In genomic region chr20:18793625-18794427, GRCh38 we compare ENCODE assay signal across 8 cellular contexts. TPM values are rescaled to one million over a fixed set of nuclear protein-coding genes. Genes with fewer than 3 reads are reported as not detected.
DNase-seq lines count a peak whose midpoint lies in the region; ATAC-seq and TF ChIP-seq lines count a peak whose summit lies in the region.

No MANE protein-coding gene starts in this region.

- H3K4me3 Mint-ChIP-seq in H9 = peak overlapping the region; percentile 86 to 89

- H4K20me1 ChIP-seq in H9 (ENCODE audit: control insufficient read depth, insufficient read depth, insufficient read length) = no peaks in the 10 kb centered on the region

- no peak overlapping the region for H2BK5ac ChIP-seq in H9 (ENCODE audit: insufficient read length, low read length)

- H3K4me3 ChIP-seq in gastroesophageal sphincter = peak overlapping the region; percentile 62 to 64
- H3K4me3 ChIP-seq in neutrophil (ENCODE audit: low read depth in 1 of 2, low read length in 1 of 2) = peak overlapping the region; percentile 69 to 77

- no peaks in the 10 kb centered on the region for H3K79me2 ChIP-seq in H9 (ENCODE audit: insufficient read depth, low read length)

- H3K23me2 ChIP-seq in H9 (ENCODE audit: insufficient read length, low read depth, low read length, poor library complexity, severe bottlenecking) = no peaks in the 10 kb centered on the region

- H3K27ac ChIP-seq in H9 (ENCODE audit: insufficient read length, low read depth, low read length) = no peak overlapping the region
- peak overlapping the region; percentile 69 to 90 (median 88) for H3K27ac ChIP-seq in gastroesophageal sphincter
- peak overlapping the region; percentile 86 for H3K27ac ChIP-seq in neutrophil

- no peak for TF ChIP-seq EP300 in gastroesophageal sphincter (IDR thresholded peaks at IDR 0.05)

- peaks cover 4 to 5% of the 10 kb centered on the region in 2 experiments; a peak in 3 of 4 replicates for H3K4me1 Mint-ChIP-seq in H9

- no peak overlapping the region for H2BK120ac ChIP-seq in H9 (ENCODE audit: low read depth, low read length, poor library complexity, severe bottlenecking)

- no peak overlapping the region for H2BK15ac ChIP-seq in H9 (ENCODE audit: low read depth, low read length)

- H3T11ph ChIP-seq in H9 (ENCODE audit: low read length) = no peak overlapping the region

- peak; percentile 97 for ATAC-seq in gastroesophageal sphincter

- H3K14ac ChIP-seq in H9 (ENCODE audit: insufficient read depth, low read length) = no peak overlapping the region

- no peak overlapping the region for H4K5ac ChIP-seq in H9 (ENCODE audit: insufficient read length, low read depth, low read length)

- H3K27me3 ChIP-seq in H9 (ENCODE audit: insufficient read depth, low read length) (no peaks in the 10 kb centered on the region), gastroesophageal sphincter (peaks cover 4% of the 10 kb centered on the region), neutrophil (peaks cover 45% of the 10 kb centered on the region)

- WGBS in H9 (ENCODE audit: extremely low coverage, insufficient read length, low lambda C conversion rate) = no CpG with 5 or more reads among the region's 29 CpGs
- WGBS in gastroesophageal sphincter (ENCODE audit: low coverage in 1 of 2), 2 donors = 12 to 14% methylated on average over 13 to 18 of the region's 29 CpGs

- no peak overlapping the region for H3K4ac ChIP-seq in H9 (ENCODE audit: low read depth, low read length)

- peak overlapping the region; percentile 53 for H3K4me2 ChIP-seq in H9 (ENCODE audit: insufficient read depth, insufficient read length, low read length)

- H3K18ac ChIP-seq in H9 (ENCODE audit: insufficient read length, low read depth, low read length) = no peak overlapping the region

- H3K36me3 Mint-ChIP-seq in H9 (ENCODE audit: insufficient read depth in 1 of 3, low read depth in 3 of 3) = no peaks in the 10 kb centered on the region

- H3K9me3 ChIP-seq in H9 (ENCODE audit: control insufficient read depth, low read depth, low read length) (no peaks in the 10 kb centered on the region), gastroesophageal sphincter (peaks cover 0 to 7% (median 0%) of the 10 kb centered on the region in 3 donors), neutrophil (no peaks in the 10 kb centered on the region)

- peaks cover 56% of the 10 kb centered on the region for H3K27me3 Mint-ChIP-seq in H9 (ENCODE audit: low read depth)

- H3K27ac Mint-ChIP-seq in H9 = peak overlapping the region; percentile 8 to 96 (median 36); a peak in 4 of 7 replicates

- no peaks in the 10 kb centered on the region for H3K79me1 ChIP-seq in H9 (ENCODE audit: insufficient read depth, low read depth, low read length, poor library complexity, severe bottlenecking)

- H3K9me3 Mint-ChIP-seq in H9 = no peaks in the 10 kb centered on the region; a peak in 1 of 5 replicates

- no peak overlapping the region for H2BK20ac ChIP-seq in H9 (ENCODE audit: low read depth, low read length, poor library complexity, severe bottlenecking)

- DNase-seq in GDM1 (lab: John Stamatoyannopoulos, UW) = peak; percentile 80
- peak; percentile 91 for DNase-seq in H9
- peak; percentile 94 for DNase-seq in M059J (ENCODE audit: low read depth)
- DNase-seq in SIG-M5 (lab: John Stamatoyannopoulos, UW) = peak; percentile 55
- peak; percentile 86 for DNase-seq in activated naive CD4-positive, alpha-beta T cell treated with Interleukin-2 at 50 U/mL for 16 hours
- DNase-seq in superior temporal gyrus (ENCODE audit: extremely low spot score) = peak; percentile 100

- TF ChIP-seq POLR2A in gastroesophageal sphincter (IDR thresholded peaks at IDR 0.05) = peak; percentile 45 to 53

- H3K36me3 ChIP-seq in gastroesophageal sphincter (no peaks in the 10 kb centered on the region), neutrophil (no peaks in the 10 kb centered on the region)

- no peak overlapping the region for H3K56ac ChIP-seq in H9 (ENCODE audit: insufficient read length, low read depth, low read length)

- no peak overlapping the region for H2AK5ac ChIP-seq in H9 (ENCODE audit: insufficient read length, low read length)

- no peak overlapping the region for H4K91ac ChIP-seq in H9 (ENCODE audit: insufficient read length, low read depth, low read length)

- H3K23ac ChIP-seq in H9 (ENCODE audit: insufficient read length, low read depth, low read length) = no peak overlapping the region

- H2AFZ ChIP-seq in H9 (ENCODE audit: low read length) = peak overlapping the region; percentile 93

- TF ChIP-seq CTCF in H9 (conservative IDR thresholded peaks at IDR 0.05) = 0 out of 3 replicates have a peak, but pooled peaks have one; percentile 11
- no peak for TF ChIP-seq CTCF in gastroesophageal sphincter (IDR thresholded peaks at IDR 0.05)
- peak; percentile 26 for TF ChIP-seq CTCF in neutrophil (IDR thresholded peaks at IDR 0.05)

- no peak overlapping the region for H4K8ac ChIP-seq in H9 (replicated peaks; ENCODE audit: insufficient read length, low read depth, low read length)

- peak overlapping the region; percentile 50 for H3K9ac ChIP-seq in H9 (ENCODE audit: extremely low read depth, insufficient read length, low read length)

- H2BK12ac ChIP-seq in H9 (ENCODE audit: insufficient read length, low read depth, low read length) = no peak overlapping the region

- H3K4me1 ChIP-seq in H9 (ENCODE audit: insufficient read depth, low read length) = peaks cover 6% of the 10 kb centered on the region; the same call in 1 of the 2 replicates
- H3K4me1 ChIP-seq in gastroesophageal sphincter = peaks cover 0 to 13% (median 8%) of the 10 kb centered on the region in 3 donors
- H3K4me1 ChIP-seq in neutrophil (ENCODE audit: control insufficient read depth in 1 of 2, insufficient read depth in 1 of 2, low read depth in 1 of 2, low read length in 1 of 2) = peaks cover 9 to 12% of the 10 kb centered on the region in 2 experiments

RNA-seq across cellular contexts. Expression of gene SCP2D1, which starts 19.8 kb away (rescaled TPM):
- total RNA-seq in H9 (2021) (not detected in 2 replicates), gastroesophageal sphincter (not detected)
- not detected in 2 replicates for total RNA-seq in M059J (2014; rRNA removed; shearing (Covaris generic))

Comparison
In these comparisons a context has a peak if more than half of its experiments do, and no peak if none do; other contexts are left out.
1. CTCF ChIP-seq: peak in H9 (single experiment) and neutrophil (single experiment); none in gastroesophageal sphincter (0 of 4).
2. Peak in every context shown above with its lines, with median percentiles within 50 percentile points of each other: DNase-seq.